Comparison of ENCODE assay signal across 9 cellular contexts in genomic region chr21:45255381-45256020, GRCh38. TPM values are rescaled to one million over a fixed set of nuclear protein-coding genes. Genes with fewer than 3 reads are reported as not detected.
DNase-seq lines count a peak whose midpoint lies in the region; ATAC-seq and TF ChIP-seq lines count a peak whose summit lies in the region.
"Had no signal": no experiment of that assay in that cellular context is flagged by ENCODE, and none has a peak within 500 bp of the region (broad histone marks: within the 10 kb centered on the region; RNA-seq: fewer than 3 reads in every experiment).

No MANE protein-coding gene starts in this region.

- H3K27me3 ChIP-seq in gastroesophageal sphincter = peaks cover 57% of the 10 kb centered on the region
- no peaks in the 10 kb centered on the region for H3K27me3 ChIP-seq in smooth muscle cell (ENCODE audit: low read depth)

- H3K27ac ChIP-seq in VCaP (peak overlapping the region; percentile 9; the same call in 1 of the 2 replicates), gastroesophageal sphincter (no peak overlapping the region), smooth muscle cell (ENCODE audit: low read depth) (no peak overlapping the region)

- H3K4me3 ChIP-seq in gastroesophageal sphincter (no peak overlapping the region), smooth muscle cell (no peak overlapping the region)

- H3K4me1 ChIP-seq in gastroesophageal sphincter (no peaks in the 10 kb centered on the region), smooth muscle cell (ENCODE audit: low read depth) (peaks cover 10% of the 10 kb centered on the region)

- peak; percentile 30 for ATAC-seq in left lobe of liver
- no peak for ATAC-seq in HG02642 (IDR thresholded peaks at IDR 0.05; ENCODE audit: poor library complexity, unreplicated experiment)
- ATAC-seq in gastroesophageal sphincter = no peak

- H3K9me3 ChIP-seq in gastroesophageal sphincter (no peaks in the 10 kb centered on the region), smooth muscle cell (replicated peaks; ENCODE audit: low read depth) (no peaks in the 10 kb centered on the region)

- no peaks in the 10 kb centered on the region for H3K79me2 ChIP-seq in smooth muscle cell (ENCODE audit: low read depth)

- no CpG with 5 or more reads among the region's 22 CpGs for WGBS in gastroesophageal sphincter (ENCODE audit: low coverage in 1 of 2), 2 donors
- WGBS in smooth muscle cell (ENCODE audit: low lambda C conversion rate) = 95% methylated on average over 22 of the region's 22 CpGs

- H3K9ac ChIP-seq in smooth muscle cell (ENCODE audit: low read depth) = no peak overlapping the region

- TF ChIP-seq CTCF in VCaP (conservative IDR thresholded peaks at IDR 0.05) = no peak
- no peak for TF ChIP-seq CTCF in gastroesophageal sphincter (IDR thresholded peaks at IDR 0.05)
- no peak for TF ChIP-seq CTCF in smooth muscle cell (IDR thresholded peaks at IDR 0.05; ENCODE audit: borderline replicate concordance, insufficient read depth, poor library complexity, severe bottlenecking)

- no peak for TF ChIP-seq POLR2A in gastroesophageal sphincter (IDR thresholded peaks at IDR 0.05)

- no peaks in the 10 kb centered on the region for H3F3A ChIP-seq in smooth muscle cell (ENCODE audit: low read depth)

- no peaks in the 10 kb centered on the region for H4K20me1 ChIP-seq in smooth muscle cell (ENCODE audit: low read depth)

- peak; percentile 67 to 82 (median 73) for DNase-seq in NCI-H1417 (lab: John Stamatoyannopoulos, UW)
- no peak for DNase-seq in NCI-H1417 treated with DMSO at 0.1 percent for 48 hours (lab: John Stamatoyannopoulos, UW)
- peak; percentile 75 for DNase-seq in NAMALWA (ENCODE audit: low spot score)
- no peak for DNase-seq in left lobe of liver (ENCODE audit: low spot score)
- no peak for DNase-seq in smooth muscle cell (lab: John Stamatoyannopoulos, UW; ENCODE audit: unreplicated experiment)
- DNase-seq: stimulated activated CD8-positive, alpha-beta memory T cell treated with anti-CD3 and anti-CD28 coated beads, Interleukin-4, amount 100 ng/mL, for 48 hours had no signal

- H3K4me2 ChIP-seq in smooth muscle cell = no peak overlapping the region

- H2AFZ ChIP-seq in smooth muscle cell (ENCODE audit: low read depth) = no peak overlapping the region

- TF ChIP-seq EP300 in gastroesophageal sphincter (IDR thresholded peaks at IDR 0.05) = no peak

- H3K36me3 ChIP-seq in gastroesophageal sphincter = no peaks in the 10 kb centered on the region
- no peaks in the 10 kb centered on the region for H3K36me3 ChIP-seq in smooth muscle cell (ENCODE audit: low read depth)

RNA-seq across cellular contexts. Expression of gene POFUT2, which starts 32.2 kb away (rescaled TPM):
- total RNA-seq in left lobe of liver = 17.5 TPM
- 10 to 100 TPM; 17.6 to 31.1 (median 24.2) TPM for total RNA-seq in gastroesophageal sphincter
- total RNA-seq in smooth muscle cell = 32.1 and 58.3 TPM in 2 replicates
- 69.6 and 70.0 TPM in 2 replicates for polyA plus RNA-seq in smooth muscle cell

Comparison
In these comparisons a context has a peak if more than half of its experiments do, and no peak if none do; other contexts are left out.
1. DNase-seq: peak in NCI-H1417 (3 of 3) and NAMALWA (single experiment); none in NCI-H1417 treated with DMSO at 0.1 percent for 48 hours (single experiment), left lobe of liver (single experiment) and smooth muscle cell (single experiment).